26 cellular contexts compared by ENCODE assay signal in the genomic region with DNA sequence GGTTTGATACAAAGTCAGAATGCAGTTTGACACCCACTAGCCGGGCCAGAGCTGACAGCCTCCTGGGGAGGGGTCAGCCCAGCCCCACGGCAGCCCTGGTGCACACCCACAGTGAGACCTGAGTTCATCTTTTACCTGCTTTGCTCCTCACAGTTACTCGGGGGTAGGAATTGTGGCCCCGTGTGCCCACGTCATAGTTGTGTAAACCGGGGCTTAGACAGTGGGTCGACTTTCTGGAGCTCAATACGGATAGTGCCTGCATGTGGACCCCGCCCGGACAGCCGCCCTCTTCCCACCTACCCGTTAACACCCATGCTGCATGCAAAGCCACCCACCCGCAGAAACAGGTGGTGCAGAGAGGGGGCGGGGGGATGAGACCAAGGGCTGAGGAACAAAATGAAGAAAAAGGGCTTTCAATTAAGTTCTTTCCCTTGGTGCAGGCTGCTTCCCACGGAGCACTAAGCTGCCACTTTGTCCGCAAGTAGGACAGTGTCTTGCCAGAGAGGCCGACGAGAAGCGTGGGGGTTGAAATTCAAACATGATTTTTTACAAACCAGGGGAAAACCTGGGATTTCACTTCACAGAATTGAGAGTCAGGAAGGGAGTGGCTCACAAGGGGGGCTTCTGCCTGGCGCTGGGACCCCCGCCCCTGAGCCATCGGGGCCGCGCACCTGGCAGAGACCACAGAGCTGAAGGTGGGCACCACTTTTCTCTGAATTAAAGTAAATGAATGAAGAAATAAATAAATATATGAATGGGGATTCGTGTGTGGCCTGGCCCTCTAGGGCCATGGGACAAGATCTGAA. TPM values are rescaled to one million over a fixed set of nuclear protein-coding genes. Genes with fewer than 3 reads are reported as not detected.
DNase-seq lines count a peak whose midpoint lies in the region; ATAC-seq and TF ChIP-seq lines count a peak whose summit lies in the region.
"Had no signal": no experiment of that assay in that cellular context is flagged by ENCODE, and none has a peak within 500 bp of the region (broad histone marks: within the 10 kb centered on the region; RNA-seq: fewer than 3 reads in every experiment).

No MANE protein-coding gene starts in this region.

- no peak overlapping the region for H3K4me3 ChIP-seq in GM23248
- H3K4me3 ChIP-seq: hepatocyte, MG63, skin epidermis, tibial nerve had no signal

- H3F3A ChIP-seq in GM23248 (ENCODE audit: insufficient read depth), result peaks cover 28% of the 10 kb centered on the region

- H3K27me3 Mint-ChIP-seq in Calu3 (ENCODE audit: unreplicated experiment) (peaks cover 78% of the 10 kb centered on the region), glutamatergic neuron (ENCODE audit: unreplicated experiment) (peaks cover 43% of the 10 kb centered on the region)
- H3K27me3 Mint-ChIP-seq: activated CD4-positive, alpha-beta T cell treated with anti-CD3 and anti-CD28 coated beads, Interleukin-2, amount 10 ng/mL, durations not matched to agents 7 days and 5 days; activated T-helper 17 cell treated with anti-CD3 and anti-CD28 coated beads, Interleukin-2, amount 50 U/mL, for 72 hours; IgD-negative memory B cell; memory B cell; natural killer cell treated with Interleukin-12 subunit alpha and Interleukin-12 subunit beta and Interleukin-15 and Interleukin-18, amount 100 ng/mL, for 72 hours had no signal

- no peak for ATAC-seq in GM19395 (IDR thresholded peaks at IDR 0.05; ENCODE audit: unreplicated experiment)
- no peak for ATAC-seq in GM19452 (IDR thresholded peaks at IDR 0.05; ENCODE audit: unreplicated experiment)
- ATAC-seq: activated T-helper 17 cell treated with anti-CD3 and anti-CD28 coated beads, Interleukin-2, amount 50 U/mL, for 72 hours; stimulated activated naive CD8-positive, alpha-beta T cell treated with anti-CD3 and anti-CD28 coated beads, Interleukin-15, Interleukin-2, amounts not matched to agents 100 U/mL and 50 U/mL, for 24 hours had no signal

- H3K79me2 ChIP-seq in GM23248 (ENCODE audit: insufficient read depth), result no peaks in the 10 kb centered on the region
- H3K79me2 ChIP-seq: hepatocyte had no signal

- DNase-seq in Calu3 (no peak), GM23248 (peak; percentile 34), glutamatergic neuron (peak; percentile 20), myocyte (ENCODE audit: low read depth) (peak; percentile 12)
- no peak for DNase-seq in activated CD4-positive, CD25-positive, alpha-beta regulatory T cell (lab: John Stamatoyannopoulos, UW)
- DNase-seq: activated CD4-positive, alpha-beta T cell treated with anti-CD3 and anti-CD28 coated beads, Interleukin-2, amount 10 ng/mL, durations not matched to agents 7 days and 5 days; dermis blood vessel endothelial cell; MG63; NCI-H526; stimulated activated CD4-positive, alpha-beta T cell treated with anti-CD3 and anti-CD28 coated beads, Interleukin-4, amount 100 ng/mL, for 1 hour; stimulated activated naive CD8-positive, alpha-beta T cell treated with anti-CD3 and anti-CD28 coated beads, Interleukin-15, Interleukin-2, amounts not matched to agents 100 U/mL and 50 U/mL, for 24 hours had no signal

- CTCF ChIA-PET in Calu3 (lab: Charles Lee), result interaction anchor here (0.8 to 3.6 kb wide), 2 partner anchors 31 to 201 kb away, joined by 3 to 14 read pairs; no protein-coding TSS in a partner anchor

- no peaks in the 10 kb centered on the region for H3K27me3 ChIP-seq in GM23248 (replicated peaks; ENCODE audit: insufficient read depth)
- H3K27me3 ChIP-seq: hepatocyte, MG63, tibial nerve had no signal

- H3K9me2 ChIP-seq in GM23248 (ENCODE audit: insufficient read depth), result no peaks in the 10 kb centered on the region

- H3K9ac ChIP-seq in GM23248, result no peak overlapping the region

- H3K4me1 Mint-ChIP-seq in Calu3 (ENCODE audit: low read depth, unreplicated experiment) (peaks cover 23% of the 10 kb centered on the region), glutamatergic neuron (ENCODE audit: low read depth, unreplicated experiment) (peaks cover 2% of the 10 kb centered on the region)
- H3K4me1 Mint-ChIP-seq: activated CD4-positive, alpha-beta T cell treated with anti-CD3 and anti-CD28 coated beads, Interleukin-2, amount 10 ng/mL, durations not matched to agents 7 days and 5 days; activated T-helper 17 cell treated with anti-CD3 and anti-CD28 coated beads, Interleukin-2, amount 50 U/mL, for 72 hours had no signal

- peaks cover 5% of the 10 kb centered on the region; the same call in 1 of the 2 replicates for H3K36me3 ChIP-seq in GM23248 (ENCODE audit: low read depth)

- no peak overlapping the region for H3K27ac ChIP-seq in GM23248
- H3K27ac ChIP-seq: hepatocyte, HL-60, tibial nerve had no signal

- no peaks in the 10 kb centered on the region for H4K20me1 ChIP-seq in GM23248 (ENCODE audit: insufficient read depth)

- H3K9me3 Mint-ChIP-seq in Calu3 (ENCODE audit: low read depth, unreplicated experiment) (peaks cover 18% of the 10 kb centered on the region), glutamatergic neuron (ENCODE audit: unreplicated experiment) (peaks cover 52% of the 10 kb centered on the region)

- no peaks in the 10 kb centered on the region for H3K4me1 ChIP-seq in GM23248 (ENCODE audit: insufficient read depth)

- BruUV-seq in Calu3 (replicated peaks; lab: Mats Ljungman, UMichigan), result no TSS peak

- TF ChIP-seq CTCF in Calu3 (IDR thresholded peaks at IDR 0.05; ENCODE audit: unreplicated experiment) (no peak), glutamatergic neuron (IDR thresholded peaks at IDR 0.05; ENCODE audit: partially characterized antibody, unreplicated experiment) (no peak)

- peaks cover 12% of the 10 kb centered on the region for H3K36me3 Mint-ChIP-seq in Calu3 (ENCODE audit: insufficient read depth, unreplicated experiment)
- peaks cover 32% of the 10 kb centered on the region for H3K36me3 Mint-ChIP-seq in glutamatergic neuron (ENCODE audit: unreplicated experiment)
- H3K36me3 Mint-ChIP-seq: IgD-negative memory B cell had no signal

- H3K27ac Mint-ChIP-seq in Calu3 (ENCODE audit: unreplicated experiment), result no peak overlapping the region
- no peak overlapping the region for H3K27ac Mint-ChIP-seq in glutamatergic neuron (ENCODE audit: unreplicated experiment)
- H3K27ac Mint-ChIP-seq: activated CD4-positive, alpha-beta T cell treated with anti-CD3 and anti-CD28 coated beads, Interleukin-2, amount 10 ng/mL, durations not matched to agents 7 days and 5 days; activated T-helper 17 cell treated with anti-CD3 and anti-CD28 coated beads, Interleukin-2, amount 50 U/mL, for 72 hours; memory B cell; natural killer cell treated with Interleukin-12 subunit alpha and Interleukin-12 subunit beta and Interleukin-15 and Interleukin-18, amount 100 ng/mL, for 72 hours; progenitor cell of endocrine pancreas had no signal

- in situ Hi-C loops in GM23248 (cut with MboI), result no loop called here

- intact Hi-C loops in Calu3 (cut with micrococcal nuclease; ENCODE audit: unreplicated experiment), result no loop called here

- no peaks in the 10 kb centered on the region for H3K9me3 ChIP-seq in GM23248 (ENCODE audit: low read depth)

- H3K4me2 ChIP-seq in GM23248 (ENCODE audit: unreplicated experiment), result no peak overlapping the region
- H3K4me2 ChIP-seq: hepatocyte had no signal

- WGBS in GM23248 (ENCODE audit: low coverage in 1 of 2, low lambda C conversion rate in 2 of 2, missing lambda C conversion rate in 2 of 2), 2 experiments, result 45 to 47% methylated on average over 24 to 25 of the region's 25 CpGs

- H2AFZ ChIP-seq in GM23248, result no peak overlapping the region
- H2AFZ ChIP-seq: hepatocyte had no signal

- H3K4me3 Mint-ChIP-seq in Calu3 (ENCODE audit: low read depth, unreplicated experiment), result peak overlapping the region; percentile 36
- H3K4me3 Mint-ChIP-seq in glutamatergic neuron (ENCODE audit: unreplicated experiment), result no peak overlapping the region
- H3K4me3 Mint-ChIP-seq: activated CD4-positive, alpha-beta T cell treated with anti-CD3 and anti-CD28 coated beads, Interleukin-2, amount 10 ng/mL, durations not matched to agents 7 days and 5 days; activated T-helper 17 cell treated with anti-CD3 and anti-CD28 coated beads, Interleukin-2, amount 50 U/mL, for 72 hours; memory B cell; natural killer cell treated with Interleukin-12 subunit alpha and Interleukin-12 subunit beta and Interleukin-15 and Interleukin-18, amount 100 ng/mL, for 72 hours had no signal

RNA-seq across cellular contexts. Expression of a gene that starts 24.6 kb away (rescaled TPM):
- total RNA-seq in Calu3 (2022), result not detected in 2 replicates
- total RNA-seq in GM23248 (2014; rRNA removed; shearing (Covaris generic)), result not detected in 2 replicates
- polyA plus RNA-seq in GM23248 (2016; fragmentation: Nextera tagmentation; extraction: Ambion mirVana), result not detected in 2 replicates
- not detected for total RNA-seq in glutamatergic neuron (ENCODE audit: unreplicated experiment)
- total RNA-seq in myocyte, result not detected in 2 replicates
- not detected for polyA plus RNA-seq in myocyte (2012)
- total RNA-seq: activated CD4-positive, alpha-beta T cell treated with anti-CD3 and anti-CD28 coated beads, Interleukin-2, amount 10 ng/mL, durations not matched to agents 7 days and 5 days; activated T-helper 17 cell treated with anti-CD3 and anti-CD28 coated beads, Interleukin-2, amount 50 U/mL, for 72 hours; bronchial epithelial cell; Daoy; dermis blood vessel endothelial cell; endothelial cell of umbilical vein; hepatocyte; natural killer cell treated with Interleukin-12 subunit alpha and Interleukin-12 subunit beta and Interleukin-15 and Interleukin-18, amount 100 ng/mL, for 72 hours; progenitor cell of endocrine pancreas; tibial nerve had no signal
- polyA plus RNA-seq: adipose tissue, endothelial cell of umbilical vein, hepatocyte, IgD-negative memory B cell had no signal

Comparison
In these comparisons a context has a peak if more than half of its experiments do, and no peak if none do; other contexts are left out.
1. DNase-seq: peak in GM23248 (single experiment), glutamatergic neuron (single experiment) and myocyte (single experiment); none in Calu3 (single experiment) and activated CD4-positive, CD25-positive, alpha-beta regulatory T cell (0 of 4).